8 cellular contexts compared by ENCODE assay signal in the genomic region with DNA sequence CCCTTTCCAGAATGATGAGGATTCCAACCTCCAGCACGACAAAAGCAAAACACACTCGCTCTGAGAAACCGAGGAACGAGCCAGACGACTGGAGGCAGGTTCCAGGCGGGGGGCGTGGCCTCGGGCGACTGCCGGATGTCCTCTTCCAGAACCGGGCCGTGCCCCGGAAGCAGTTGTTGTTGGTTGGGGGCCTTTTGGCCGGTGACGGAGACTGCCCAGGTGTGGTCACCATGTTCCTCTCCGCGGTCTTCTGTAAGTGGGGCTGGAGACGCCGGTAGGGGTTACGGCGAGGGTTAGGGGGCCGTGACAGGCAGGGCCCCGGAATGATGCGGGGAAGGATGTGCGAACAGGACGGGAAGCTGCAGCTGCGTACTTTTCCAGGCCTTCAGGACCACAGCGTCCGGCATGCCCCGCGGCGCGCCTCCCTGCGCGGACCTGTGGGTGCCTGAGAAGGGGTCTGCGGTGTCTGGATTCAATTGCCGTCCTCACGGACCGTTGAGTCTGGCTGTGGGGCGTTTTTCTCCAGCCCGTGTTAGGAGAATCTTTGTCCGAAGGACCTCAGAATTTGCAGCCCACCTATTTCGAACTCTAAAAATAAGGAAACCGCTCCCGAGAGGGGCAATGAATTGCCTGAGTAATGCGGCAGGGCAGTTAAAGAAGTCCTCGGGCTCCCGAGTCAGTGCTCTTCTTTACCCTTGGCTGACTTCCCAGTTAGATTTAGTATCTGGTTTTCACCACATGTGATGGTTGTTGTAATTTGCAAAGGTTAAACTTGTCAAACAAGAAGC. TPM values are rescaled to one million over a fixed set of nuclear protein-coding genes. Genes with fewer than 3 reads are reported as not detected.
DNase-seq lines count a peak whose midpoint lies in the region; ATAC-seq and TF ChIP-seq lines count a peak whose summit lies in the region.

Gene MRPL33 (plus strand): TSS at position 172 of the 788 bp plus-strand sequence. CDS start 59 bp downstream, at position 231.

- TF ChIP-seq CTCF in PC-9 (conservative IDR thresholded peaks at IDR 0.05): no peak

- peak within 1 kb of the TSS; percentile 87 for H3K4me3 ChIP-seq in Jurkat, Clone E6-1 (ENCODE audit: low read length)
- peak within 1 kb of the TSS; percentile 93 for H3K4me3 ChIP-seq in PC-9
- peak within 1 kb of the TSS; percentile 97 to 99 for H3K4me3 ChIP-seq in mucosa of rectum (ENCODE audit: low read length in 2 of 2)

- peaks cover 52% of the 10 kb centered on the region for H3K79me2 ChIP-seq in PC-9 (ENCODE audit: low read depth)

- POLR2A ChIA-PET in PC-9 (lab: Charles Lee; ENCODE audit: unreplicated experiment): interaction anchor here (0.5 to 0.9 kb wide), 4 partner anchors 54 to 1099 kb away, joined by 5 to 10 read pairs (median 8); no protein-coding TSS in a partner anchor

- TSS peak; percentile 57 for BruUV-seq in PC-9 (replicated peaks; lab: Mats Ljungman, UMichigan)

- no peaks in the 10 kb centered on the region for H3K9me2 ChIP-seq in PC-9 (ENCODE audit: insufficient read depth)

- peak; percentile 85 for DNase-seq in DMS114 treated with DMSO at 0.1 percent for 48 hours (lab: John Stamatoyannopoulos, UW; ENCODE audit: unreplicated experiment)
- DNase-seq in Jurkat, Clone E6-1 (ENCODE audit: low read depth, low spot score): peak; percentile 76
- DNase-seq in PC-9: peak; percentile 86 to 93
- peak; percentile 91 for DNase-seq in activated T-cell treated with anti-CD3 and anti-CD28 coated beads, Interleukin-2, amount 50 U/mL, for 1 hour
- peak; percentile 90 to 91 for DNase-seq in erythroblast (lab: John Stamatoyannopoulos, UW)
- DNase-seq in stimulated activated CD8-positive, alpha-beta memory T cell treated with anti-CD3 and anti-CD28 coated beads, Interleukin-7, amount 100 ng/mL, for 1 hour (ENCODE audit: low read depth in 2 of 2): peak; percentile 75 to 87

- H3K27ac ChIP-seq in PC-9 (peak within 1 kb of the TSS; percentile 80), mucosa of rectum (ENCODE audit: low read depth in 2 of 2, low read length in 2 of 2) (peak within 1 kb of the TSS; percentile 89 to 90)

- H3K9ac ChIP-seq in mucosa of rectum (ENCODE audit: low read depth in 1 of 2, low read length in 2 of 2): peak within 1 kb of the TSS; percentile 93 to 97

- intact Hi-C loops in PC-9 (cut with micrococcal nuclease; ENCODE audit: unreplicated experiment): no loop called here

- peak; percentile 76 for TF ChIP-seq POLR2A in erythroblast (IDR thresholded peaks at IDR 0.05; ENCODE audit: low read length)

- H3K4me2 ChIP-seq in PC-9: peak within 1 kb of the TSS; percentile 99

- CTCF ChIA-PET in PC-9 (lab: Charles Lee): no interaction called here

- peaks cover 34% of the 10 kb centered on the region for H3K36me3 ChIP-seq in PC-9 (ENCODE audit: low read depth)
- peaks cover 9% of the 10 kb centered on the region in 2 donors for H3K36me3 ChIP-seq in mucosa of rectum (ENCODE audit: control insufficient read depth in 2 of 2, insufficient read depth in 2 of 2, low read length in 2 of 2)

- H3F3A ChIP-seq in PC-9 (ENCODE audit: insufficient read depth, low read depth): peaks cover 41% of the 10 kb centered on the region

- H2AFZ ChIP-seq in PC-9: peak within 1 kb of the TSS; percentile 83

- H3K27me3 ChIP-seq in PC-9 (ENCODE audit: insufficient read depth, low read depth) (no peaks in the 10 kb centered on the region), mucosa of rectum (ENCODE audit: control insufficient read depth in 2 of 2, insufficient read depth in 2 of 2, low read length in 2 of 2) (no peaks in the 10 kb centered on the region)

- H3K4me1 ChIP-seq in PC-9 (replicated peaks; ENCODE audit: insufficient read depth) (peaks cover 37% of the 10 kb centered on the region), mucosa of rectum (ENCODE audit: control insufficient read depth in 2 of 2, insufficient read depth in 2 of 2, low read length in 2 of 2) (peaks cover 13 to 15% of the 10 kb centered on the region in 2 donors)

- peaks cover 12% of the 10 kb centered on the region; the same call in 1 of the 2 replicates for H4K20me1 ChIP-seq in PC-9 (ENCODE audit: insufficient read depth)

- H3K9me3 ChIP-seq in PC-9 (ENCODE audit: insufficient read depth, low read depth) (no peaks in the 10 kb centered on the region), mucosa of rectum (ENCODE audit: control insufficient read depth in 2 of 2, low read length in 2 of 2) (no peaks in the 10 kb centered on the region)

- peak; percentile 90 for ATAC-seq in GM21576 (IDR thresholded peaks at IDR 0.05; ENCODE audit: unreplicated experiment)

RNA-seq across cellular contexts. Expression of gene MRPL33, which starts in this region (rescaled TPM):
- 104 TPM for polyA plus RNA-seq in Jurkat, Clone E6-1 (2012; ENCODE audit: insufficient read depth, insufficient read length)
- total RNA-seq in PC-9 (2021): 81.9 and 86.3 TPM in 2 replicates

Comparison
In these comparisons a context has a peak if more than half of its experiments do, and no peak if none do; other contexts are left out.
1. Peak in every context shown above with its lines: DNase-seq, ATAC-seq, H3K4me3 ChIP-seq and H3K27ac ChIP-seq.